In the genomic region with DNA sequence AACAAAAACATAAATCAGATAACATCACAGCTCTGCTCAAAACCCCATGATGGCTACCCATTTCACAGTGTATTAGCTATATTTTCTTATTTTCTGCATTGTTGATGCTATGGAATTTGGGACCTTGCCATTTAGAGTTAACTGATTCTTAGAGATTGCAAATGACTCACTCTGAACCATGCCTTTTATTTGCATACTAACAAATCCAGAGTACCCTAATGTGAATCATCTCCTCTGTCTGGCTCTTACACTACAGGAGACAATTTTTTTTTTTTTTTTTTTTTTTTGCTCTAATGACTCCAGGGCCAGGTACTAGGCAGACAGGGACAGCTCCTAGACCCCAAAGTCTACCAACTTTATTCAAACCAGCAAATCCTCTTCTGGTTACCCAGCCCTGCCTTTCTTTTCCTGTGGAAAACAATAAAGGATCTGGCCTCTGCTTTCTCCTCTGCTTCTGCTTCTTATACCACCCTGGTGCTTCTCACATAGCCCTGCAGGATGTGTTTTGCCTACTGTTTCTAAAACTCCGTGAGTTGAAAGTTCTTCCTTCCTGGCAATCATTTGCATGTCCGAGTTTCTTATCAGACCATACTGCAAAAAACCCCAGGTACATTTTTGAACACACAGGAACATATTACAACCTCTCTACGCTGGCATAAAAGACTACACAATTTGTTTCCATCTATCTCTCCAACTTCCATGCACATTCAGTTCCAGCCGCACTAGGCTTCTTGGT, we compare ENCODE assay signal across 1 cellular context.
TF ChIP-seq lines count a peak whose summit lies in the region.

No MANE protein-coding gene starts in this region.

TF ChIP-seq in WTC11, 78 proteins besides CTCF, POLR2A, EP300 and RAD21 (continued from another document):
- TF ChIP-seq, protein P1, sequence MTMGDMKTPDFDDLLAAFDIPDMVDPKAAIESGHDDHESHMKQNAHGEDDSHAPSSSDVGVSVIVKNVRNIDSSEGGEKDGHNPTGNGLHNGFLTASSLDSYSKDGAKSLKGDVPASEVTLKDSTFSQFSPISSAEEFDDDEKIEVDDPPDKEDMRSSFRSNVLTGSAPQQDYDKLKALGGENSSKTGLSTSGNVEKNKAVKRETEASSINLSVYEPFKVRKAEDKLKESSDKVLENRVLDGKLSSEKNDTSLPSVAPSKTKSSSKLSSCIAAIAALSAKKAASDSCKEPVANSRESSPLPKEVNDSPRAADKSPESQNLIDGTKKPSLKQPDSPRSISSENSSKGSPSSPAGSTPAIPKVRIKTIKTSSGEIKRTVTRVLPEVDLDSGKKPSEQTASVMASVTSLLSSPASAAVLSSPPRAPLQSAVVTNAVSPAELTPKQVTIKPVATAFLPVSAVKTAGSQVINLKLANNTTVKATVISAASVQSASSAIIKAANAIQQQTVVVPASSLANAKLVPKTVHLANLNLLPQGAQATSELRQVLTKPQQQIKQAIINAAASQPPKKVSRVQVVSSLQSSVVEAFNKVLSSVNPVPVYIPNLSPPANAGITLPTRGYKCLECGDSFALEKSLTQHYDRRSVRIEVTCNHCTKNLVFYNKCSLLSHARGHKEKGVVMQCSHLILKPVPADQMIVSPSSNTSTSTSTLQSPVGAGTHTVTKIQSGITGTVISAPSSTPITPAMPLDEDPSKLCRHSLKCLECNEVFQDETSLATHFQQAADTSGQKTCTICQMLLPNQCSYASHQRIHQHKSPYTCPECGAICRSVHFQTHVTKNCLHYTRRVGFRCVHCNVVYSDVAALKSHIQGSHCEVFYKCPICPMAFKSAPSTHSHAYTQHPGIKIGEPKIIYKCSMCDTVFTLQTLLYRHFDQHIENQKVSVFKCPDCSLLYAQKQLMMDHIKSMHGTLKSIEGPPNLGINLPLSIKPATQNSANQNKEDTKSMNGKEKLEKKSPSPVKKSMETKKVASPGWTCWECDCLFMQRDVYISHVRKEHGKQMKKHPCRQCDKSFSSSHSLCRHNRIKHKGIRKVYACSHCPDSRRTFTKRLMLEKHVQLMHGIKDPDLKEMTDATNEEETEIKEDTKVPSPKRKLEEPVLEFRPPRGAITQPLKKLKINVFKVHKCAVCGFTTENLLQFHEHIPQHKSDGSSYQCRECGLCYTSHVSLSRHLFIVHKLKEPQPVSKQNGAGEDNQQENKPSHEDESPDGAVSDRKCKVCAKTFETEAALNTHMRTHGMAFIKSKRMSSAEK (CRISPR knock-in tag; IDR thresholded peaks at IDR 0.05; ENCODE audit: borderline replicate concordance), result no peak
